20 cellular contexts compared by ENCODE assay signal in genomic region chr18:35585608-35586007, GRCh38. TPM values are rescaled to one million over a fixed set of nuclear protein-coding genes. Genes with fewer than 3 reads are reported as not detected.
DNase-seq lines count a peak whose midpoint lies in the region; ATAC-seq, FAIRE-seq and TF ChIP-seq lines count a peak whose summit lies in the region.
"Had no signal": no experiment of that assay in that cellular context is flagged by ENCODE, and none has a peak within 500 bp of the region (broad histone marks: within the 10 kb centered on the region; RNA-seq: fewer than 3 reads in every experiment).

No MANE protein-coding gene starts in this region.

- TF ChIP-seq CTCF in astrocyte (IDR thresholded peaks at IDR 0.05; ENCODE audit: insufficient read depth, low read depth, low read length) (no peak), endodermal cell (conservative IDR thresholded peaks at IDR 0.05) (no peak), gastrocnemius medialis (IDR thresholded peaks at IDR 0.05 in 4 of 5, conservative IDR thresholded peaks at IDR 0.05 in 1 of 5) (no peak)

- no peak overlapping the region for H2BK5ac ChIP-seq in trophoblast cell (ENCODE audit: low read depth, low read length, poor library complexity)
- H2BK5ac ChIP-seq in mesendoderm (ENCODE audit: low read length), result no peak overlapping the region

- H3K36me3 ChIP-seq in astrocyte (ENCODE audit: insufficient read depth, low read length), result no peaks in the 10 kb centered on the region
- H3K36me3 ChIP-seq in endodermal cell (ENCODE audit: control insufficient read depth, insufficient read depth, low read length), result peaks cover 4% of the 10 kb centered on the region
- peaks cover 0 to 2% of the 10 kb centered on the region in 2 experiments for H3K36me3 ChIP-seq in trophoblast cell (ENCODE audit: control insufficient read depth in 1 of 2, insufficient read depth in 2 of 2, low read length in 2 of 2)
- H3K36me3 ChIP-seq in gastrocnemius medialis, result no peaks in the 10 kb centered on the region
- H3K36me3 ChIP-seq in mesendoderm (ENCODE audit: control insufficient read depth, insufficient read depth, low read length), result no peaks in the 10 kb centered on the region

- H3K36me3 Mint-ChIP-seq in astrocyte (ENCODE audit: low read depth, unreplicated experiment) (peaks cover 6% of the 10 kb centered on the region), endodermal cell (ENCODE audit: low read depth) (peaks cover 31% of the 10 kb centered on the region)

- intact Hi-C loops in gastrocnemius medialis (cut with DNase I; ENCODE audit: low total_unique reads), result loop anchor here (10.0 kb wide), 3 partner anchors 109 to 389 kb away; partner anchors contain the start of gene RMP24

- H3K14ac ChIP-seq in trophoblast cell (ENCODE audit: low read length), result no peak overlapping the region

- WGBS in endodermal cell (ENCODE audit: insufficient coverage in 1 of 2, insufficient read length in 1 of 2), 2 experiments, result 100% methylated on average over 1 of the region's 1 CpG; no CpG with 5 or more reads in 1 of the 2 experiments
- WGBS in trophoblast cell (ENCODE audit: extremely low coverage, insufficient coverage, insufficient read length), result no CpG with 5 or more reads among the region's 1 CpG
- no CpG with 5 or more reads among the region's 1 CpG for WGBS in mesendoderm (ENCODE audit: extremely low coverage, insufficient coverage, low lambda C conversion rate)

- H4K20me1 ChIP-seq in astrocyte (ENCODE audit: insufficient read depth, low read length), result peaks cover 81% of the 10 kb centered on the region

- H2BK12ac ChIP-seq in trophoblast cell (ENCODE audit: low read length), result no peak overlapping the region

- H4K8ac ChIP-seq in trophoblast cell (ENCODE audit: low read depth, low read length), result no peak overlapping the region
- H4K8ac ChIP-seq in mesendoderm (ENCODE audit: low read depth, low read length), result no peak overlapping the region

- no peak for TF ChIP-seq POLR2A in gastrocnemius medialis (IDR thresholded peaks at IDR 0.05)

- H2AFZ ChIP-seq in astrocyte (ENCODE audit: low read depth, low read length) (no peak overlapping the region), trophoblast cell (ENCODE audit: insufficient read depth, low read length, poor library complexity) (no peak overlapping the region)
- H2AFZ ChIP-seq: GM23248 had no signal

- H3K4me3 ChIP-seq in astrocyte (ENCODE audit: insufficient read depth, low read depth, low read length) (no peak overlapping the region), endodermal cell (ENCODE audit: low read length) (peak overlapping the region; percentile 38), trophoblast cell (ENCODE audit: low read depth, low read length) (no peak overlapping the region), gastrocnemius medialis (no peak overlapping the region), mesendoderm (ENCODE audit: low read length) (no peak overlapping the region)
- H3K4me3 ChIP-seq: GM23248 had no signal

- H3K4me1 ChIP-seq in astrocyte (ENCODE audit: insufficient read depth, low read length) (peaks cover 16% of the 10 kb centered on the region), endodermal cell (ENCODE audit: control insufficient read depth, insufficient read depth, low read length) (no peaks in the 10 kb centered on the region), trophoblast cell (ENCODE audit: control insufficient read depth in 1 of 2, insufficient read depth in 2 of 2, low read length in 2 of 2) (peaks cover 0 to 9% of the 10 kb centered on the region in 2 experiments), gastrocnemius medialis (peaks cover 28 to 34% of the 10 kb centered on the region in 2 donors), mesendoderm (ENCODE audit: control insufficient read depth, low read depth, low read length) (peaks cover 10% of the 10 kb centered on the region)

- H4K5ac ChIP-seq in mesendoderm (ENCODE audit: low read length), result no peak overlapping the region

- H3K27ac ChIP-seq in astrocyte (ENCODE audit: low read depth, low read length) (no peak overlapping the region), endodermal cell (ENCODE audit: low read depth, low read length) (no peak overlapping the region), trophoblast cell (ENCODE audit: low read depth, low read length) (no peak overlapping the region), gastrocnemius medialis (no peak overlapping the region), mesendoderm (ENCODE audit: low read depth, low read length) (no peak overlapping the region)
- H3K27ac ChIP-seq: GM23248 had no signal

- H2BK120ac ChIP-seq in trophoblast cell (ENCODE audit: insufficient read depth, low read length, poor library complexity) (no peak overlapping the region), mesendoderm (ENCODE audit: low read depth, low read length) (no peak overlapping the region)

- H2BK15ac ChIP-seq in mesendoderm (replicated peaks; ENCODE audit: low read depth), result no peak overlapping the region

- peak overlapping the region; percentile 90 for H3K4ac ChIP-seq in trophoblast cell (ENCODE audit: low read depth, low read length)
- no peak overlapping the region for H3K4ac ChIP-seq in mesendoderm (ENCODE audit: low read depth, low read length)

- no peak overlapping the region for H3K4me2 ChIP-seq in astrocyte (ENCODE audit: low read length)
- no peak overlapping the region for H3K4me2 ChIP-seq in trophoblast cell (ENCODE audit: low read length)
- no peak overlapping the region for H3K4me2 ChIP-seq in mesendoderm (ENCODE audit: low read length)

- no peaks in the 10 kb centered on the region for H3K27me3 Mint-ChIP-seq in astrocyte (ENCODE audit: low read depth, unreplicated experiment)
- no peaks in the 10 kb centered on the region for H3K27me3 Mint-ChIP-seq in endodermal cell (ENCODE audit: insufficient read depth)
- H3K27me3 Mint-ChIP-seq: CD4-positive, alpha-beta memory T cell had no signal

- H4K91ac ChIP-seq in trophoblast cell (ENCODE audit: low read depth, low read length), result no peak overlapping the region

- FAIRE-seq in GM19239 (lab: Jason Lieb, UNC) (peak; percentile 4), astrocyte (lab: Jason Lieb, UNC) (peak; percentile 41)
- FAIRE-seq: GM12892 had no signal

- H3K4me3 Mint-ChIP-seq in astrocyte (ENCODE audit: unreplicated experiment) (no peak overlapping the region), endodermal cell (no peak overlapping the region)
- H3K4me3 Mint-ChIP-seq: H9, HFFc6 had no signal

- no peak overlapping the region for H4K12ac ChIP-seq in trophoblast cell (ENCODE audit: low read depth, low read length)

- H3K23ac ChIP-seq in trophoblast cell (ENCODE audit: low read length) (no peak overlapping the region), mesendoderm (ENCODE audit: low read length) (no peak overlapping the region)

- in situ Hi-C loops in gastrocnemius medialis (cut with MboI; ENCODE audit: low sequenced_read_pairs in 4 of 4), result loop anchor here in 1 of 4 donors (10.0 to 25.0 kb wide), 2 partner anchors 91 to 377 kb away; partner anchors contain the start of genes INO80C and RMP24

- peaks cover 91% of the 10 kb centered on the region for H3K79me2 ChIP-seq in astrocyte (ENCODE audit: insufficient read depth, low read length)
- peaks cover 15% of the 10 kb centered on the region for H3K79me2 ChIP-seq in trophoblast cell (ENCODE audit: control insufficient read depth, insufficient read depth, low read length, poor library complexity)
- peaks cover 43% of the 10 kb centered on the region for H3K79me2 ChIP-seq in mesendoderm (ENCODE audit: control insufficient read depth, insufficient read depth, low read length)

- H3K79me1 ChIP-seq in trophoblast cell (ENCODE audit: low read length), result peaks cover 10% of the 10 kb centered on the region
- H3K79me1 ChIP-seq in mesendoderm (ENCODE audit: low read length), result peaks cover 12% of the 10 kb centered on the region

- H3K4me1 Mint-ChIP-seq in astrocyte (ENCODE audit: low read depth, unreplicated experiment) (peaks cover 9% of the 10 kb centered on the region), endodermal cell (peaks cover 22% of the 10 kb centered on the region)

- H2AK5ac ChIP-seq in trophoblast cell (ENCODE audit: low read length) (no peak overlapping the region), mesendoderm (ENCODE audit: low read length) (no peak overlapping the region)

- peaks cover 5% of the 10 kb centered on the region for H3K9me3 Mint-ChIP-seq in astrocyte (ENCODE audit: unreplicated experiment)
- peaks cover 44% of the 10 kb centered on the region for H3K9me3 Mint-ChIP-seq in endodermal cell

- H3K27ac Mint-ChIP-seq in astrocyte (ENCODE audit: unreplicated experiment) (no peak overlapping the region), endodermal cell (no peak overlapping the region)
- H3K27ac Mint-ChIP-seq: CD4-positive, alpha-beta memory T cell; H9; HFFc6 had no signal

- H3K56ac ChIP-seq in mesendoderm (ENCODE audit: low read length), result no peak overlapping the region

- no peak overlapping the region for H3K18ac ChIP-seq in trophoblast cell (ENCODE audit: low read length)
- no peak overlapping the region for H3K18ac ChIP-seq in mesendoderm (ENCODE audit: low read length)

- H3K9ac ChIP-seq in astrocyte (ENCODE audit: low read length), result no peak overlapping the region
- no peak overlapping the region for H3K9ac ChIP-seq in endodermal cell (ENCODE audit: extremely low read depth, low read length, poor library complexity, severe bottlenecking)
- no peak overlapping the region for H3K9ac ChIP-seq in trophoblast cell (ENCODE audit: low read length)
- H3K9ac ChIP-seq in mesendoderm (ENCODE audit: low read length), result no peak overlapping the region
- H3K9ac ChIP-seq: GM23248 had no signal

- DNase-seq in GM19239 (ENCODE audit: insufficient read length, low spot score), result no peak
- DNase-seq in astrocyte (ENCODE audit: low read depth), result no peak
- no peak for DNase-seq in endodermal cell
- DNase-seq in trophoblast cell, result no peak
- no peak for DNase-seq in gastrocnemius medialis
- no peak for DNase-seq in mesendoderm
- DNase-seq: C1 segment of cervical spinal cord; CD4-positive, alpha-beta memory T cell; COR-L47; DMS 273 treated with DMSO at 0.1 percent for 48 hours; DMS79; EL; GDM1; GM23248; H9; HFFc6 had no signal

- H3K9me3 ChIP-seq in astrocyte (ENCODE audit: insufficient read depth, low read depth, low read length) (peaks cover 2% of the 10 kb centered on the region), endodermal cell (ENCODE audit: control insufficient read depth, low read length) (peaks cover 50% of the 10 kb centered on the region), trophoblast cell (ENCODE audit: insufficient read depth, low read depth, low read length) (peaks cover 2% of the 10 kb centered on the region), gastrocnemius medialis (no peaks in the 10 kb centered on the region)

- ATAC-seq in HG03565 (IDR thresholded peaks at IDR 0.05; ENCODE audit: unreplicated experiment) (no peak), gastrocnemius medialis (no peak), HG03469 (IDR thresholded peaks at IDR 0.05; ENCODE audit: unreplicated experiment) (no peak)
- ATAC-seq: HCT116 had no signal

- no peaks in the 10 kb centered on the region for H3K27me3 ChIP-seq in astrocyte (ENCODE audit: insufficient read depth, low read length)
- no peaks in the 10 kb centered on the region for H3K27me3 ChIP-seq in endodermal cell (ENCODE audit: control insufficient read depth, insufficient read depth, low read length, poor library complexity, severe bottlenecking)
- no peaks in the 10 kb centered on the region for H3K27me3 ChIP-seq in trophoblast cell (ENCODE audit: insufficient read depth, low read length)
- H3K27me3 ChIP-seq in gastrocnemius medialis, result no peaks in the 10 kb centered on the region
- no peaks in the 10 kb centered on the region for H3K27me3 ChIP-seq in mesendoderm (ENCODE audit: insufficient read depth, low read length, poor library complexity)

RNA-seq across cellular contexts. Expression of gene GALNT1, which starts 4.1 kb away (rescaled TPM):
- total RNA-seq in astrocyte, result 124 and 127 TPM in 2 replicates
- 100 to 1,000 TPM in 1 of 2 donors, 10 to 100 TPM in 1; 82.5 to 102 TPM for total RNA-seq in endodermal cell
- polyA plus RNA-seq in endodermal cell (2013, experiment 1 of 2), result 62.3 TPM
- polyA plus RNA-seq in endodermal cell (2013, experiment 2 of 2), result 59.3 TPM
- 155 and 163 TPM in 2 replicates for polyA plus RNA-seq in trophoblast cell (2013)
- total RNA-seq in gastrocnemius medialis, result 10 to 100 TPM; 40.2 to 47.9 (median 45.0) TPM
- 75.1 TPM for polyA plus RNA-seq in mesendoderm (2013, experiment 1 of 2)
- 76.3 TPM for polyA plus RNA-seq in mesendoderm (2013, experiment 2 of 2)
